In genomic region chr15:41774873-41775417, GRCh38 we compare ENCODE assay signal across 8 cellular contexts. TPM values are rescaled to one million over a fixed set of nuclear protein-coding genes. Genes with fewer than 3 reads are reported as not detected.
A peak's percentile ranks its signal among the peaks of the same experiment; 100 is the strongest.
DNase-seq lines count a peak whose midpoint lies in the region; ATAC-seq, FAIRE-seq and TF ChIP-seq lines count a peak whose summit lies in the region.

No MANE protein-coding gene starts in this region.

- peak overlapping the region; percentile 76 for H3K27ac Mint-ChIP-seq in activated naive CD8-positive, alpha-beta T cell treated with anti-CD3 and anti-CD28 coated beads, Interleukin-2, amount 50 U/mL, for 24 hours

- no peaks in the 10 kb centered on the region for H3K9me3 Mint-ChIP-seq in activated naive CD8-positive, alpha-beta T cell treated with anti-CD3 and anti-CD28 coated beads, Interleukin-2, amount 50 U/mL, for 24 hours

- no peak for TF ChIP-seq POLR2A in GM18505 (IDR thresholded peaks at IDR 0.05; ENCODE audit: borderline replicate concordance, extremely low read depth, insufficient read depth, insufficient read length)

- dilution Hi-C loops in keratinocyte (cut with MboI; ENCODE audit: extremely low pct_ligation_motif_present, low sequenced_read_pairs), result no loop called here

- H3K36me3 ChIP-seq in keratinocyte (ENCODE audit: control insufficient read depth in 2 of 2, extremely low read depth in 1 of 2, insufficient read depth in 2 of 2, low read length in 2 of 2), result no peaks in the 10 kb centered on the region
- H3K36me3 ChIP-seq in stomach smooth muscle (ENCODE audit: control insufficient read depth in 2 of 2, insufficient read depth in 2 of 2, low read length in 2 of 2), result no peaks in the 10 kb centered on the region

- peak overlapping the region; percentile 50 for H2AFZ ChIP-seq in keratinocyte (ENCODE audit: control insufficient read depth, low read length)

- H3K79me2 ChIP-seq in keratinocyte (ENCODE audit: control insufficient read depth, insufficient read depth, low read length), result peaks cover 50% of the 10 kb centered on the region

- H3K4me1 Mint-ChIP-seq in activated naive CD8-positive, alpha-beta T cell treated with anti-CD3 and anti-CD28 coated beads, Interleukin-2, amount 50 U/mL, for 24 hours, result peaks cover 60% of the 10 kb centered on the region

- peak overlapping the region; percentile 86 for H3K4me3 Mint-ChIP-seq in activated naive CD8-positive, alpha-beta T cell treated with anti-CD3 and anti-CD28 coated beads, Interleukin-2, amount 50 U/mL, for 24 hours

- H3K27me3 ChIP-seq in keratinocyte (ENCODE audit: control insufficient read depth, extremely low read depth, insufficient read depth, low read length) (no peaks in the 10 kb centered on the region), stomach smooth muscle (ENCODE audit: control insufficient read depth in 1 of 2, insufficient read depth in 2 of 2, low read length in 2 of 2) (no peaks in the 10 kb centered on the region)

- DNase-seq in AG09309 (ENCODE audit: low read depth) (no peak), keratinocyte (ENCODE audit: low read depth, low spot score) (no peak)
- DNase-seq in activated naive CD8-positive, alpha-beta T cell treated with anti-CD3 and anti-CD28 coated beads, Interleukin-2, amount 50 U/mL, for 24 hours, result no peak

- FAIRE-seq in keratinocyte (lab: Jason Lieb, UNC), result no peak

- TF ChIP-seq CTCF in AG09309 (IDR thresholded peaks at IDR 0.05; ENCODE audit: control insufficient read depth, insufficient read depth, low read depth, low read length, missing control alignments) (no peak), keratinocyte (optimal IDR thresholded peaks at IDR 0.05 in 1 of 3, IDR thresholded peaks at IDR 0.05 in 1 of 3, conservative IDR thresholded peaks at IDR 0.05 in 1 of 3; ENCODE audit: extremely low read depth in 1 of 3, insufficient read depth in 2 of 3, low read length in 3 of 3) (no peak)

- H3K9ac ChIP-seq in keratinocyte (ENCODE audit: control insufficient read depth, extremely low read depth, insufficient read depth, low read length) (peak overlapping the region; percentile 84), stomach smooth muscle (ENCODE audit: low read length in 2 of 2) (peak overlapping the region; percentile 75 to 93)

- no peaks in the 10 kb centered on the region for H4K20me1 ChIP-seq in keratinocyte (ENCODE audit: control insufficient read depth, extremely low read depth, insufficient read depth, low read length)

- H3K4me3 ChIP-seq in AG09309 (ENCODE audit: control insufficient read depth, low read depth, low read length) (peak overlapping the region; percentile 68), keratinocyte (ENCODE audit: control insufficient read depth in 2 of 3, extremely low read depth in 1 of 3, insufficient read depth in 2 of 3, low read depth in 1 of 3, low read length in 3 of 3) (peak overlapping the region; percentile 62 to 76 (median 72)), stomach smooth muscle (ENCODE audit: low read length in 2 of 2) (peak overlapping the region; percentile 70 to 97)

- H3K36me3 Mint-ChIP-seq in activated naive CD8-positive, alpha-beta T cell treated with anti-CD3 and anti-CD28 coated beads, Interleukin-2, amount 50 U/mL, for 24 hours (ENCODE audit: low read depth), result no peaks in the 10 kb centered on the region

- no peaks in the 10 kb centered on the region for H3K9me1 ChIP-seq in keratinocyte (ENCODE audit: control insufficient read depth, extremely low read depth, insufficient read depth, low read length)

- no peaks in the 10 kb centered on the region for H3K27me3 Mint-ChIP-seq in activated naive CD8-positive, alpha-beta T cell treated with anti-CD3 and anti-CD28 coated beads, Interleukin-2, amount 50 U/mL, for 24 hours

- ATAC-seq in HG03108 (IDR thresholded peaks at IDR 0.05; ENCODE audit: unreplicated experiment) (peak; percentile 6), GM21529 (IDR thresholded peaks at IDR 0.05; ENCODE audit: unreplicated experiment) (no peak), GM18505 (IDR thresholded peaks at IDR 0.05; ENCODE audit: unreplicated experiment) (no peak), GM19455 (IDR thresholded peaks at IDR 0.05; ENCODE audit: unreplicated experiment) (no peak)
- ATAC-seq in activated naive CD8-positive, alpha-beta T cell treated with anti-CD3 and anti-CD28 coated beads, Interleukin-2, amount 50 U/mL, for 24 hours, result no peak

- peaks cover 52% of the 10 kb centered on the region for H3K4me1 ChIP-seq in keratinocyte (ENCODE audit: control insufficient read depth, extremely low read depth, insufficient read depth, low read length)
- peaks cover 34% of the 10 kb centered on the region for H3K4me1 ChIP-seq in stomach smooth muscle (ENCODE audit: control insufficient read depth, insufficient read depth, low read length)

- H3K4me2 ChIP-seq in keratinocyte (ENCODE audit: control insufficient read depth, extremely low read depth, insufficient read depth, low read depth, low read length), result peak overlapping the region; percentile 86

- peak overlapping the region; percentile 95 for H3K27ac ChIP-seq in keratinocyte (ENCODE audit: control insufficient read depth, insufficient read depth, low read length)
- H3K27ac ChIP-seq in stomach smooth muscle (ENCODE audit: low read length), result peak overlapping the region; percentile 89

- no peaks in the 10 kb centered on the region for H3K9me3 ChIP-seq in keratinocyte (ENCODE audit: control insufficient read depth, low read depth, low read length)
- H3K9me3 ChIP-seq in stomach smooth muscle (ENCODE audit: control insufficient read depth in 2 of 2, low read length in 2 of 2), result no peaks in the 10 kb centered on the region

RNA-seq across cellular contexts. Expression of gene MAPKBP1, which starts 0.7 kb away (rescaled TPM):
- polyA plus RNA-seq in keratinocyte, result 11.3 to 22.2 TPM (median 18.3 TPM) in 3 replicates
- polyA plus RNA-seq in keratinocyte (2011; ENCODE audit: low read depth), result 9.8 TPM
- 7.7 and 34.7 TPM in 2 replicates for polyA plus RNA-seq in keratinocyte (2011; cell fraction: cytosol; rRNA removed)
- polyA plus RNA-seq in keratinocyte (2011; cell fraction: nucleus; rRNA removed), result 72.2 and 89.6 TPM in 2 replicates
- polyA plus RNA-seq in keratinocyte (2012; ENCODE audit: low replicate concordance), result 20.7 and 24.2 TPM in 2 replicates
- polyA minus RNA-seq in keratinocyte, result 61.9 to 98.7 TPM (median 65.0 TPM) in 3 replicates
- 18.2 TPM for polyA minus RNA-seq in keratinocyte (2011; cell fraction: cytosol; rRNA and poly(A)+ RNA removed)
- 61.8 and 96.3 TPM in 2 replicates for polyA minus RNA-seq in keratinocyte (2011; cell fraction: nucleus; rRNA and poly(A)+ RNA removed)

RNA-seq across cellular contexts. Expression of gene JMJD7, which starts 52.9 kb away (rescaled TPM):
- polyA plus RNA-seq in keratinocyte, result 7.8 to 8.2 TPM (median 7.8 TPM) in 3 replicates
- polyA plus RNA-seq in keratinocyte (2011; ENCODE audit: low read depth), result 7.2 TPM
- 3.0 and 5.2 TPM in 2 replicates for polyA plus RNA-seq in keratinocyte (2011; cell fraction: cytosol; rRNA removed)
- polyA plus RNA-seq in keratinocyte (2011; cell fraction: nucleus; rRNA removed), result 2.9 and 5.3 TPM in 2 replicates
- 9.4 and 11.9 TPM in 2 replicates for polyA plus RNA-seq in keratinocyte (2012; ENCODE audit: low replicate concordance)
- polyA minus RNA-seq in keratinocyte, result 2.1 to 5.8 TPM (median 3.3 TPM) in 3 replicates
- 5.2 TPM for polyA minus RNA-seq in keratinocyte (2011; cell fraction: cytosol; rRNA and poly(A)+ RNA removed)
- 1.8 TPM in 1 of 2 replicates, not detected in the other for polyA minus RNA-seq in keratinocyte (2011; cell fraction: nucleus; rRNA and poly(A)+ RNA removed)
